In genomic region chr1:15807121-15807520, GRCh38 we compare ENCODE assay signal across 32 cellular contexts. TPM values are rescaled to one million over a fixed set of nuclear protein-coding genes. Genes with fewer than 3 reads are reported as not detected.
"Had no signal": no experiment of that assay in that cellular context is flagged by ENCODE, and none has a peak within 500 bp of the region (broad histone marks: within the 10 kb centered on the region; RNA-seq: fewer than 3 reads in every experiment).

No MANE protein-coding gene starts in this region.

- H3K4me3 ChIP-seq: esophagus muscularis mucosa, gastroesophageal sphincter, heart right ventricle had no signal

- H3K27ac ChIP-seq: brain microvascular endothelial cell, esophagus muscularis mucosa, gastroesophageal sphincter, heart right ventricle, WERI-Rb-1 had no signal

- H3K4me1 ChIP-seq: esophagus muscularis mucosa, heart right ventricle had no signal

- DNase-seq: activated B cell treated with CpG ODN at 0.5 μM for 24 hours; activated CD4-positive, alpha-beta T cell treated with anti-CD3 and anti-CD28 coated beads for 48 hours; activated CD4-positive, alpha-beta T cell treated with anti-CD3 and anti-CD28 coated beads, Interleukin-2, amount 50 U/mL, for 1 hour; activated CD4-positive, alpha-beta T cell treated with anti-CD3 and anti-CD28 coated beads, Interleukin-2, amount 50 U/mL, for 48 hours; activated CD8-positive, alpha-beta memory T cell treated with anti-CD3 and anti-CD28 coated beads for 24 hours; activated CD8-positive, alpha-beta T cell treated with anti-CD3 and anti-CD28 coated beads for 36 hours; activated effector memory CD4-positive, alpha-beta T cell treated with Interleukin-2 at 50 U/mL for 16 hours; activated gamma-delta T cell treated with Interleukin-2 at 50 U/mL for 16 hours; activated naive CD4-positive, alpha-beta T cell treated with anti-CD3 and anti-CD28 coated beads, Interleukin-2, amount 50 U/mL, for 16 hours; activated naive CD4-positive, alpha-beta T cell treated with Interleukin-2 at 50 U/mL for 16 hours; activated T-cell treated with anti-CD3 and anti-CD28 coated beads, Interleukin-2, amount 50 U/mL, for 4 hours; amniotic stem cell; anterior cingulate cortex; brain microvascular endothelial cell; caudate nucleus; cortex of kidney; dermis blood vessel endothelial cell; effector CD4-positive, alpha-beta T cell; effector memory CD8-positive, alpha-beta T cell; erythroblast; foreskin melanocyte; heart right ventricle; T-cell; T-helper 17 cell; T1000; WERI-Rb-1 had no signal

- H3K36me3 ChIP-seq: brain microvascular endothelial cell, esophagus muscularis mucosa, gastroesophageal sphincter, heart right ventricle, WERI-Rb-1 had no signal

- ATAC-seq: activated CD4-positive, CD25-positive, alpha-beta regulatory T cell treated with anti-CD3 and anti-CD28 coated beads, Interleukin-2, amount 50 U/mL, for 24 hours; activated CD8-positive, alpha-beta T cell treated with anti-CD3 and anti-CD28 coated beads for 36 hours; activated T-cell treated with anti-CD3 and anti-CD28 coated beads, Interleukin-2, amount 50 U/mL, for 4 hours; activated T-helper 17 cell treated with anti-CD3 and anti-CD28 coated beads, Interleukin-2, amount 50 U/mL, for 72 hours; effector memory CD8-positive, alpha-beta T cell; gastroesophageal sphincter; heart right ventricle; T-cell; T-helper 17 cell had no signal

- H3K27me3 ChIP-seq: brain microvascular endothelial cell, esophagus muscularis mucosa, gastroesophageal sphincter had no signal

- H3K9me3 ChIP-seq: esophagus muscularis mucosa, gastroesophageal sphincter, heart right ventricle had no signal

- FAIRE-seq: astrocyte, colon had no signal

RNA-seq across cellular contexts. Expression of gene FBLIM1, which starts 48.5 kb away (rescaled TPM):
- total RNA-seq: activated B cell treated with CpG ODN at 0.5 μM for 24 hours; activated CD8-positive, alpha-beta T cell treated with anti-CD3 and anti-CD28 coated beads for 36 hours; activated T-helper 17 cell treated with anti-CD3 and anti-CD28 coated beads, Interleukin-2, amount 50 U/mL, for 72 hours had no signal
